In the genomic region with DNA sequence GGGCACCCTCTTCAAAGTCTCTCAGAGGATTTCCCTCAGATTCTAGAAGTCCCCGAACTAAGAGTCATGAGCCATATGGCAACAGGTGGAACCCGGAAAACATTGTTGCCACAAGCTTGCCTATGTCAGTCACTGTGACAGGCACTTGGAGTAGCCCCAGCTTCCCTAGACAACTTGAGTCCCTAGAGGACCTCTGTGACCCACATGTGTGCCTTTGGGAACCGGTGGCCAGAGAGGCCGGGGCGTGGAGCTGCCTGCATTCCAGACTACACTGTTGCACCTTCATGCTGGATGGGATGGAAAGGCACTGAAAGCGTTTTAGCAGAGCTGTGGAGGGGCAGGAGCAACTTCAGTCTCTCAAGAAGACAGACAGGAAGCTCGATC, we compare ENCODE assay signal across 10 cellular contexts.
"Had no signal": no experiment of that assay in that cellular context is flagged by ENCODE, and none has a peak within 500 bp of the region (broad histone marks: within the 10 kb centered on the region; RNA-seq: fewer than 3 reads in every experiment).

No MANE protein-coding gene starts in this region.

- H3K9me3 ChIP-seq: transverse colon had no signal

- H3K36me3 Mint-ChIP-seq: brain, naive B cell had no signal

- H3K4me3 ChIP-seq: transverse colon had no signal

- H2AFZ ChIP-seq: parathyroid adenoma had no signal

- H3K9ac ChIP-seq: parathyroid adenoma had no signal

- H3K4me1 ChIP-seq: parathyroid adenoma had no signal

- H3K27ac Mint-ChIP-seq: brain; stimulated activated naive B cell treated with anti-CD40 and anti-IgM and Interleukin-4, amounts not matched to agents 10 μg/mL and 1 μg/mL and 100 μg/mL, for 72 hours; T-helper 2 cell treated with Interferon-gamma antibody and Interleukin-4, amounts not matched to agents 5 μg/mL and 100 μg/mL, for 36 hours had no signal

- H3K79me2 ChIP-seq: parathyroid adenoma had no signal

- DNase-seq: activated CD4-positive, alpha-beta T cell treated with anti-CD3 and anti-CD28 coated beads, Interleukin-2, amount 50 U/mL, for 4 hours; activated naive CD4-positive, alpha-beta T cell treated with anti-CD3 and anti-CD28 coated beads, Interleukin-2, amount 50 U/mL, for 16 hours; activated T-cell treated with anti-CD3 and anti-CD28 coated beads, Interleukin-2, amount 50 U/mL, for 1 hour; amniotic stem cell; naive B cell; stimulated activated naive B cell treated with anti-CD40 and anti-IgM and Interleukin-4, amounts not matched to agents 10 μg/mL and 1 μg/mL and 100 μg/mL, for 72 hours; transverse colon had no signal

- H3K27ac ChIP-seq: parathyroid adenoma, transverse colon had no signal

- H3K9me3 Mint-ChIP-seq: brain; naive B cell; stimulated activated naive B cell treated with anti-CD40 and anti-IgM and Interleukin-4, amounts not matched to agents 10 μg/mL and 1 μg/mL and 100 μg/mL, for 72 hours; T-helper 2 cell treated with Interferon-gamma antibody and Interleukin-4, amounts not matched to agents 5 μg/mL and 100 μg/mL, for 36 hours had no signal

- H3K4me3 Mint-ChIP-seq: brain; stimulated activated naive B cell treated with anti-CD40 and anti-IgM and Interleukin-4, amounts not matched to agents 10 μg/mL and 1 μg/mL and 100 μg/mL, for 72 hours; T-helper 2 cell treated with Interferon-gamma antibody and Interleukin-4, amounts not matched to agents 5 μg/mL and 100 μg/mL, for 36 hours had no signal

- H3K36me3 ChIP-seq: transverse colon had no signal
